In the genomic region with DNA sequence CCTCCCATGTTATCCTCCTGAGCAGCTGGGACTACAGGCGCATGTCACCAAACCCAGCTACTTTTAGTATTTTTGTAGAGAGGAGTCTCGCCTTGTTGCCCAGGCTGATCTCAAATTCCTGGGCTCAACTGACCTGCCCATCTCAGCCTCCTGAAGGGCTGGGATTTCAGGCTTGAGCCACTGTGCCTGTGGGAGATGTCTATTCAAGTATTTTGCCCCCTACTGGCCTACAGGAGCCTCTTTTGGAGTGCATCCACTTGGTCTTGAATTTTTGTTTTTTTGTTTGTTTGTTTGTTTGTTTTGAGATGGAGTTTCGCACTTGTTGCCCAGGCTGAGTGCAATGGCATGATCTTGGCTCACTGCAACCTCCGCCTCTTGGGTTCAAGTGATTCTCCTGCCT, we compare ENCODE assay signal across 1 cellular context.
TF ChIP-seq lines count a peak whose summit lies in the region.

No MANE protein-coding gene starts in this region.

TF ChIP-seq in IMR-90, 13 proteins besides CTCF, POLR2A, EP300 and RAD21 (continued from another document):
- TF ChIP-seq MXI1 (IDR thresholded peaks at IDR 0.05; ENCODE audit: borderline replicate concordance, low read depth, low read length) (no peak), CEBPB (IDR thresholded peaks at IDR 0.05; ENCODE audit: low read depth, low read length) (no peak), FOS (IDR thresholded peaks at IDR 0.05; ENCODE audit: low read depth, low read length) (no peak), MAZ (IDR thresholded peaks at IDR 0.05; ENCODE audit: borderline replicate concordance, low read depth, low read length) (no peak), RFX5 (IDR thresholded peaks at IDR 0.05; ENCODE audit: low read depth, low read length) (no peak), RCOR1 (IDR thresholded peaks at IDR 0.05; ENCODE audit: insufficient replicate concordance, low read length) (no peak)
- TF ChIP-seq, protein P1, sequence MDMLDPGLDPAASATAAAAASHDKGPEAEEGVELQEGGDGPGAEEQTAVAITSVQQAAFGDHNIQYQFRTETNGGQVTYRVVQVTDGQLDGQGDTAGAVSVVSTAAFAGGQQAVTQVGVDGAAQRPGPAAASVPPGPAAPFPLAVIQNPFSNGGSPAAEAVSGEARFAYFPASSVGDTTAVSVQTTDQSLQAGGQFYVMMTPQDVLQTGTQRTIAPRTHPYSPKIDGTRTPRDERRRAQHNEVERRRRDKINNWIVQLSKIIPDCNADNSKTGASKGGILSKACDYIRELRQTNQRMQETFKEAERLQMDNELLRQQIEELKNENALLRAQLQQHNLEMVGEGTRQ (IDR thresholded peaks at IDR 0.05; ENCODE audit: low read depth, low read length): no peak
